In the genomic region with DNA sequence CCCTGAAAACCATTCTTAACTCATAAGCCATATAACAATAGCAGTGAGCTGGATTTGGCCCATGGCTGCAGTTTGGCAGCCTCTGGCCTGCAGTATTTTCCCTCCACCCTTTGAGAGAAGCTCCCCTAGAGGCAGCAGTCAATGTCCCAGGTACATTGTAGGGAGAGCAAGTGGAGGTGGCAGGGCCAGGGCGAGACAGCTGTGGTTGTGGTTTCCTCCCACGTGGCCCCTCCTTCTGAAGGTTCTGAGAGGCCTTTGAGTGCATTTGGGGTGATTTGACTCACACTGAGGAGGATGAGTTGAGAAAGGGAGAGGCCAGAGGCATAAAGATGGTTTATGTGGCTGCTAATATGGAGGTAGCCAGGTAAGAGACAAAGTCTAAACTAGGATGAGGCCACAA, we compare ENCODE assay signal across 9 cellular contexts. TPM values are rescaled to one million over a fixed set of nuclear protein-coding genes. Genes with fewer than 3 reads are reported as not detected.
A peak's percentile ranks its signal among the peaks of the same experiment; 100 is the strongest.
DNase-seq lines count a peak whose midpoint lies in the region; ATAC-seq and TF ChIP-seq lines count a peak whose summit lies in the region.
"Had no signal": no experiment of that assay in that cellular context is flagged by ENCODE, and none has a peak within 500 bp of the region (broad histone marks: within the 10 kb centered on the region; RNA-seq: fewer than 3 reads in every experiment).

No MANE protein-coding gene starts in this region.

- no peak overlapping the region for H3K4me3 ChIP-seq in colonic mucosa

- intact Hi-C loops in colonic mucosa (cut with DNase I): no loop called here

- no peaks in the 10 kb centered on the region for H3K4me1 ChIP-seq in colonic mucosa

- H3K27ac ChIP-seq in colonic mucosa: no peak overlapping the region

- DNase-seq in activated T-cell treated with anti-CD3 and anti-CD28 coated beads for 4 hours: peak; percentile 27
- peak; percentile 37 to 69 for DNase-seq in stimulated activated CD8-positive, alpha-beta memory T cell treated with anti-CD3 and anti-CD28 coated beads, Interleukin-2, amount 100 ng/mL, for 48 hours (ENCODE audit: low read depth in 2 of 2)
- DNase-seq in mucosa of gallbladder (ENCODE audit: low spot score): no peak
- DNase-seq in NCI-H345 (lab: John Stamatoyannopoulos, UW): no peak
- DNase-seq in colonic mucosa: no peak
- DNase-seq in SW 1271 (lab: John Stamatoyannopoulos, UW): no peak
- DNase-seq: naive B cell had no signal

- no peaks in the 10 kb centered on the region for H3K27me3 ChIP-seq in colonic mucosa

- TF ChIP-seq CTCF in colonic mucosa (IDR thresholded peaks at IDR 0.05): no peak

- ATAC-seq in GM19372 (IDR thresholded peaks at IDR 0.05; ENCODE audit: low read depth, unreplicated experiment) (peak; percentile 99), HG03196 (IDR thresholded peaks at IDR 0.05; ENCODE audit: unreplicated experiment) (peak; percentile 99)

- no peaks in the 10 kb centered on the region for H3K9me3 ChIP-seq in colonic mucosa

- H3K9ac ChIP-seq in colonic mucosa (ENCODE audit: low read depth in 2 of 2, low read length in 2 of 2): no peak overlapping the region

- H3K36me3 ChIP-seq in colonic mucosa: no peaks in the 10 kb centered on the region

RNA-seq across cellular contexts. Expression of a gene that starts 45.5 kb away (rescaled TPM):
- 19.3 TPM for total RNA-seq in mucosa of gallbladder
- total RNA-seq in colonic mucosa: 10 to 100 TPM; 15.0 to 25.9 TPM

Comparison
In these comparisons a context has a peak if more than half of its experiments do, and no peak if none do; other contexts are left out.
1. DNase-seq: peak in activated T-cell treated with anti-CD3 and anti-CD28 coated beads for 4 hours (single experiment) and stimulated activated CD8-positive, alpha-beta memory T cell treated with anti-CD3 and anti-CD28 coated beads, Interleukin-2, amount 100 ng/mL, for 48 hours (2 of 2); none in mucosa of gallbladder (single experiment), NCI-H345 (single experiment), colonic mucosa (single experiment) and SW 1271 (0 of 2).